1 cellular context compared by ENCODE assay signal in genomic region chr19:37986048-37986750, GRCh38.
TF ChIP-seq lines count a peak whose summit lies in the region.

No MANE protein-coding gene starts in this region.

TF ChIP-seq in H1, 55 proteins besides CTCF, POLR2A, EP300 and RAD21 (continued from another document):
- TF ChIP-seq CHD7 (IDR thresholded peaks at IDR 0.05; ENCODE audit: insufficient replicate concordance, low read length) (no peak), NANOG (IDR thresholded peaks at IDR 0.05; ENCODE audit: insufficient read depth, low read depth, low read length, poor library complexity, severe bottlenecking) (no peak)
TF ChIP-seq in H1: peak in this region for 1.
